Comparison of ENCODE assay signal across 23 cellular contexts in genomic region chr6:134424131-134424794, GRCh38.
DNase-seq lines count a peak whose midpoint lies in the region; ATAC-seq and TF ChIP-seq lines count a peak whose summit lies in the region.
"Had no signal": no experiment of that assay in that cellular context is flagged by ENCODE, and none has a peak within 500 bp of the region (broad histone marks: within the 10 kb centered on the region; RNA-seq: fewer than 3 reads in every experiment).

No MANE protein-coding gene starts in this region.

- H3K4me3 ChIP-seq in AG10803 (ENCODE audit: low read length) (no peak overlapping the region), NB4 (ENCODE audit: low read depth, low read length) (no peak overlapping the region), cardiac fibroblast (replicated peaks in 1 of 2; ENCODE audit: low read depth in 2 of 2, low read length in 2 of 2) (no peak overlapping the region), mesenchymal stem cell (ENCODE audit: insufficient read depth in 1 of 2, low read depth in 1 of 2, low read length in 2 of 2) (no peak overlapping the region), OCI-LY7 (ENCODE audit: low read depth, low read length, poor library complexity, severe bottlenecking) (no peak overlapping the region)
- no peak overlapping the region for H3K4me3 ChIP-seq in CD8-positive, alpha-beta T cell (ENCODE audit: low read depth, low read length)
- H3K4me3 ChIP-seq: adrenal gland, gastrocnemius medialis, mucosa of descending colon, transverse colon had no signal

- TF ChIP-seq CTCF in AG10803 (conservative IDR thresholded peaks at IDR 0.05; ENCODE audit: low read length) (no peak), NB4 (IDR thresholded peaks at IDR 0.05; ENCODE audit: low read depth, low read length) (no peak), cardiac fibroblast (IDR thresholded peaks at IDR 0.05; ENCODE audit: low read depth, low read length) (no peak), OCI-LY7 (conservative IDR thresholded peaks at IDR 0.05; ENCODE audit: low read length) (no peak)
- TF ChIP-seq CTCF in CD8-positive, alpha-beta T cell (IDR thresholded peaks at IDR 0.05) = no peak

- no peak overlapping the region for H3K23ac ChIP-seq in mesenchymal stem cell (ENCODE audit: low read length in 2 of 2)

- H3K9me3 ChIP-seq in mesenchymal stem cell (ENCODE audit: control insufficient read depth, low read length) = no peaks in the 10 kb centered on the region
- H3K9me3 ChIP-seq in OCI-LY7 (ENCODE audit: low read length) = no peaks in the 10 kb centered on the region
- no peaks in the 10 kb centered on the region for H3K9me3 ChIP-seq in CD8-positive, alpha-beta T cell (ENCODE audit: low read length)
- H3K9me3 ChIP-seq: adrenal gland, gastrocnemius medialis, mucosa of descending colon, SK-N-SH, transverse colon had no signal

- no peak overlapping the region for H3K14ac ChIP-seq in mesenchymal stem cell (ENCODE audit: low read length in 2 of 2)

- no peak overlapping the region for H4K91ac ChIP-seq in mesenchymal stem cell (ENCODE audit: low read length)

- POLR2A ChIA-PET in OCI-LY7 (lab: Charles Lee) = interaction anchor here (0.7 kb wide), 2 partner anchors 48 to 124 kb away, joined by 3 read pairs; no protein-coding TSS in a partner anchor
- POLR2A ChIA-PET in CD8-positive, alpha-beta T cell (lab: Charles Lee) = no interaction called here

- no peaks in the 10 kb centered on the region for H4K20me1 ChIP-seq in OCI-LY7 (ENCODE audit: insufficient read depth, low read length)

- H3K4me1 Mint-ChIP-seq in CD8-positive, alpha-beta T cell (ENCODE audit: low read depth) = peaks cover 2% of the 10 kb centered on the region

- no peaks in the 10 kb centered on the region for H3K27me3 Mint-ChIP-seq in CD8-positive, alpha-beta T cell (ENCODE audit: low read depth)
- H3K27me3 Mint-ChIP-seq: effector memory CD8-positive, alpha-beta T cell had no signal

- H3K18ac ChIP-seq in mesenchymal stem cell (ENCODE audit: low read depth in 1 of 2, low read length in 2 of 2) = no peak overlapping the region

- H2AFZ ChIP-seq in mesenchymal stem cell (ENCODE audit: low read depth, low read length) = no peak overlapping the region
- no peak overlapping the region for H2AFZ ChIP-seq in OCI-LY7 (ENCODE audit: low read length)

- peak overlapping the region; percentile 57 for H3K9ac ChIP-seq in mesenchymal stem cell (ENCODE audit: low read length)

- DNase-seq in AG10803 (ENCODE audit: low read depth) (peak; percentile 64), NB4 (ENCODE audit: low read depth) (peak; percentile 37), cardiac fibroblast (ENCODE audit: low read depth in 2 of 2) (peak; percentile 71 to 74), mesenchymal stem cell (no peak), OCI-LY7 (ENCODE audit: low spot score) (no peak), NCI-H1694 treated with DMSO at 0.1 percent for 48 hours (lab: John Stamatoyannopoulos, UW) (no peak)
- no peak for DNase-seq in CD8-positive, alpha-beta T cell
- DNase-seq: adrenal gland; cerebellar nuclear complex; effector memory CD8-positive, alpha-beta T cell; gastrocnemius medialis; H7; left cardiac atrium; mucosa of descending colon; NCI-H1048; NCI-H524 treated with DMSO at 0.1 percent for 48 hours; retina; SK-N-SH; stimulated activated naive CD4-positive, alpha-beta T cell; T-helper 9 cell; transverse colon had no signal

- H3K27ac Mint-ChIP-seq in CD8-positive, alpha-beta T cell = no peak overlapping the region
- H3K27ac Mint-ChIP-seq: effector memory CD8-positive, alpha-beta T cell had no signal

- no peak for TF ChIP-seq POLR2A in NB4 (IDR thresholded peaks at IDR 0.05; ENCODE audit: extremely low read depth, insufficient read length)

- H3K4me3 Mint-ChIP-seq in CD8-positive, alpha-beta T cell = no peak overlapping the region
- H3K4me3 Mint-ChIP-seq: effector memory CD8-positive, alpha-beta T cell had no signal

- H2BK5ac ChIP-seq in mesenchymal stem cell (ENCODE audit: low read depth, low read length, poor library complexity, severe bottlenecking) = no peak overlapping the region

- peaks cover 12% of the 10 kb centered on the region for H3K4me1 ChIP-seq in mesenchymal stem cell (ENCODE audit: control insufficient read depth, insufficient read depth, low read depth, low read length)
- no peaks in the 10 kb centered on the region for H3K4me1 ChIP-seq in OCI-LY7 (ENCODE audit: insufficient read depth, low read length, poor library complexity, severe bottlenecking)
- no peaks in the 10 kb centered on the region for H3K4me1 ChIP-seq in CD8-positive, alpha-beta T cell (ENCODE audit: insufficient read depth, low read length)
- H3K4me1 ChIP-seq: adrenal gland, gastrocnemius medialis, transverse colon had no signal

- H3K4me2 ChIP-seq in mesenchymal stem cell (ENCODE audit: low read length, poor library complexity, severe bottlenecking) (no peak overlapping the region), OCI-LY7 (ENCODE audit: low read length) (no peak overlapping the region)
- H3K4me2 ChIP-seq: SK-N-SH had no signal

- intact Hi-C loops in OCI-LY7 (cut with micrococcal nuclease; ENCODE audit: unreplicated experiment) = no loop called here
- intact Hi-C loops in CD8-positive, alpha-beta T cell (cut with DNase I, micrococcal nuclease) = no loop called here

- H2BK12ac ChIP-seq in mesenchymal stem cell (ENCODE audit: low read length in 2 of 2) = no peak overlapping the region

- H3K27ac ChIP-seq in mesenchymal stem cell (ENCODE audit: low read length, poor library complexity, severe bottlenecking) = peak overlapping the region; percentile 38
- no peak overlapping the region for H3K27ac ChIP-seq in OCI-LY7 (ENCODE audit: low read depth, low read length, poor library complexity, severe bottlenecking)
- no peak overlapping the region for H3K27ac ChIP-seq in CD8-positive, alpha-beta T cell (ENCODE audit: low read depth, low read length)
- H3K27ac ChIP-seq: adrenal gland, gastrocnemius medialis, transverse colon had no signal

- no peak overlapping the region for H2AK5ac ChIP-seq in mesenchymal stem cell (ENCODE audit: low read length, severe bottlenecking)

- no peaks in the 10 kb centered on the region for H3K79me2 ChIP-seq in OCI-LY7 (ENCODE audit: insufficient read depth, low read depth, low read length)

- H3K79me1 ChIP-seq in mesenchymal stem cell (replicated peaks; ENCODE audit: low read length, poor library complexity, severe bottlenecking) = no peaks in the 10 kb centered on the region

- no CpG with 5 or more reads among the region's 2 CpGs for WGBS in mesenchymal stem cell

- H2BK120ac ChIP-seq in mesenchymal stem cell (ENCODE audit: low read depth, low read length) = no peak overlapping the region

- no peaks in the 10 kb centered on the region for H3K9me2 ChIP-seq in OCI-LY7 (ENCODE audit: insufficient read depth, low read length)
- H3K9me2 ChIP-seq: SK-N-SH had no signal

- no peaks in the 10 kb centered on the region for H3K27me3 ChIP-seq in mesenchymal stem cell (ENCODE audit: control insufficient read depth in 1 of 2, insufficient read depth in 1 of 2, low read length in 2 of 2)
- H3K27me3 ChIP-seq in CD8-positive, alpha-beta T cell (ENCODE audit: insufficient read depth, low read length) = no peaks in the 10 kb centered on the region
- H3K27me3 ChIP-seq: adrenal gland, gastrocnemius medialis, transverse colon had no signal

- CTCF ChIA-PET in OCI-LY7 (lab: Charles Lee; ENCODE audit: unreplicated experiment) = no interaction called here
- CTCF ChIA-PET in CD8-positive, alpha-beta T cell (lab: Charles Lee) = interaction anchor here (0.6 to 0.7 kb wide), 3 partner anchors 35 to 251 kb away, joined by 3 read pairs; no protein-coding TSS in a partner anchor

- H3K9me3 Mint-ChIP-seq in CD8-positive, alpha-beta T cell = no peaks in the 10 kb centered on the region
- H3K9me3 Mint-ChIP-seq: activated T-helper 17 cell treated with anti-CD3 and anti-CD28 coated beads, Interleukin-2, amount 50 U/mL, for 72 hours; effector memory CD8-positive, alpha-beta T cell had no signal

- BruUV-seq in OCI-LY7 (replicated peaks; lab: Mats Ljungman, UMichigan) = no TSS peak

- no peak overlapping the region for H3K4ac ChIP-seq in mesenchymal stem cell (ENCODE audit: low read depth in 1 of 2, low read length in 2 of 2)

- no peak overlapping the region for H2BK15ac ChIP-seq in mesenchymal stem cell (ENCODE audit: low read depth, poor library complexity, severe bottlenecking)

- no peaks in the 10 kb centered on the region for H3K36me3 Mint-ChIP-seq in CD8-positive, alpha-beta T cell

- H3K36me3 ChIP-seq in mesenchymal stem cell (ENCODE audit: control insufficient read depth in 1 of 2, insufficient read depth in 2 of 2, low read depth in 1 of 2, low read length in 2 of 2) = no peaks in the 10 kb centered on the region
- no peaks in the 10 kb centered on the region for H3K36me3 ChIP-seq in OCI-LY7 (ENCODE audit: insufficient read depth, low read length)
- H3K36me3 ChIP-seq in CD8-positive, alpha-beta T cell (ENCODE audit: insufficient read depth, low read length) = no peaks in the 10 kb centered on the region
- H3K36me3 ChIP-seq: adrenal gland, gastrocnemius medialis, transverse colon had no signal

- no peak for ATAC-seq in CD8-positive, alpha-beta T cell
- ATAC-seq in GM19452 (IDR thresholded peaks at IDR 0.05; ENCODE audit: unreplicated experiment) = no peak
- ATAC-seq: effector memory CD8-positive, alpha-beta T cell; gastrocnemius medialis; left cardiac atrium; mucosa of descending colon had no signal

- no peak overlapping the region for H4K8ac ChIP-seq in mesenchymal stem cell (ENCODE audit: low read length)

Comparison
In these comparisons a context has a peak if more than half of its experiments do, and no peak if none do; other contexts are left out.
1. DNase-seq: peak in AG10803 (single experiment), NB4 (single experiment) and cardiac fibroblast (2 of 2); none in mesenchymal stem cell (single experiment), OCI-LY7 (single experiment), CD8-positive, alpha-beta T cell (0 of 7) and NCI-H1694 treated with DMSO at 0.1 percent for 48 hours (single experiment).